Comparison of ENCODE assay signal across 8 cellular contexts in genomic region chr6:29965873-29966601, GRCh38. TPM values are rescaled to one million over a fixed set of nuclear protein-coding genes. Genes with fewer than 3 reads are reported as not detected.
DNase-seq lines count a peak whose midpoint lies in the region; ATAC-seq and TF ChIP-seq lines count a peak whose summit lies in the region.

No MANE protein-coding gene starts in this region.

- TF ChIP-seq CTCF in Calu3 (IDR thresholded peaks at IDR 0.05; ENCODE audit: unreplicated experiment), result no peak
- no peak for TF ChIP-seq CTCF in fibroblast of mammary gland (conservative IDR thresholded peaks at IDR 0.05; ENCODE audit: control insufficient read depth, insufficient read depth, low read depth, low read length)

- H3K27ac ChIP-seq in urinary bladder (ENCODE audit: low read depth), result peak overlapping the region; percentile 70

- intact Hi-C loops in Calu3 (cut with micrococcal nuclease; ENCODE audit: unreplicated experiment), result loop anchor here (5.0 kb wide), 2 partner anchors 41 to 119 kb away; no protein-coding TSS in a partner anchor

- H3K27me3 Mint-ChIP-seq in Calu3 (ENCODE audit: unreplicated experiment), result no peaks in the 10 kb centered on the region
- H3K27me3 Mint-ChIP-seq in naive B cell, result peaks cover 0 to under 1% (median 0%) of the 10 kb centered on the region in 3 donors

- no TSS peak for BruUV-seq in Calu3 (replicated peaks; lab: Mats Ljungman, UMichigan)

- H3K4me3 Mint-ChIP-seq in Calu3 (ENCODE audit: low read depth, unreplicated experiment) (peak overlapping the region; percentile 67), naive B cell (peak overlapping the region in 7 of 8 donors; percentile 56 to 86 (median 72))

- peak overlapping the region; percentile 20 for H3K27ac Mint-ChIP-seq in Calu3 (ENCODE audit: unreplicated experiment)
- peak overlapping the region in 4 of 6 donors; percentile 4 to 90 (median 74) for H3K27ac Mint-ChIP-seq in naive B cell

- H3K4me1 Mint-ChIP-seq in Calu3 (ENCODE audit: low read depth, unreplicated experiment) (peaks cover 45% of the 10 kb centered on the region), naive B cell (peaks cover 16 to 32% (median 32%) of the 10 kb centered on the region in 3 donors)

- no peaks in the 10 kb centered on the region for H3K4me1 ChIP-seq in urinary bladder (ENCODE audit: insufficient read depth)

- no peaks in the 10 kb centered on the region for H3K36me3 ChIP-seq in urinary bladder (ENCODE audit: insufficient read depth)

- ATAC-seq in HG02678 (IDR thresholded peaks at IDR 0.05; ENCODE audit: unreplicated experiment), result peak; percentile 42
- ATAC-seq in naive B cell (ENCODE audit: low read depth in 2 of 2), result peak; percentile 36 to 46
- ATAC-seq in GM18520 (IDR thresholded peaks at IDR 0.05; ENCODE audit: unreplicated experiment), result no peak

- 15% methylated on average over 8 of the region's 8 CpGs for WGBS in urinary bladder

- H3K4me3 ChIP-seq in fibroblast of mammary gland (ENCODE audit: control insufficient read depth, low read depth, low read length), result peak overlapping the region; percentile 13
- H3K4me3 ChIP-seq in urinary bladder (ENCODE audit: low read depth, low read length), result peak overlapping the region; percentile 6

- peak; percentile 88 for DNase-seq in Calu3
- DNase-seq in NCI-H774 (lab: John Stamatoyannopoulos, UW), result peak; percentile 86
- DNase-seq in activated CD8-positive, alpha-beta memory T cell treated with anti-CD3 and anti-CD28 coated beads, Interleukin-2, amount 50 U/mL, for 4 hours, result peak; percentile 30
- DNase-seq in fibroblast of mammary gland (ENCODE audit: low read depth), result peak; percentile 46
- DNase-seq in naive B cell, result peak; percentile 38

- CTCF ChIA-PET in Calu3 (lab: Charles Lee), result interaction anchor here (0.7 to 1.8 kb wide), 6 partner anchors 9 to 893 kb away, joined by 3 to 4 read pairs (median 3); no protein-coding TSS in a partner anchor

- no peaks in the 10 kb centered on the region for H3K9me3 Mint-ChIP-seq in Calu3 (ENCODE audit: low read depth, unreplicated experiment)
- no peaks in the 10 kb centered on the region for H3K9me3 Mint-ChIP-seq in naive B cell

- H3K36me3 Mint-ChIP-seq in Calu3 (ENCODE audit: insufficient read depth, unreplicated experiment) (peaks cover 19% of the 10 kb centered on the region), naive B cell (no peaks in the 10 kb centered on the region)

RNA-seq across cellular contexts. Expression of gene HLA-A, which starts 23.7 kb away (rescaled TPM):
- total RNA-seq in Calu3 (2022), result 451 and 963 TPM in 2 replicates
- 1,000 to 10,000 TPM; 1,115 to 2,161 (median 1,804) TPM for polyA plus RNA-seq in naive B cell (ENCODE audit: low read depth in 6 of 6)
- 85.1 TPM for total RNA-seq in urinary bladder
- polyA plus RNA-seq in urinary bladder, result 962 TPM

Comparison
In these comparisons a context has a peak if more than half of its experiments do, and no peak if none do; other contexts are left out.
1. DNase-seq: peak in every context shown above with its lines; median percentile 88 in Calu3; 86 in NCI-H774; 46 in fibroblast of mammary gland; 38 in naive B cell; 30 in activated CD8-positive, alpha-beta memory T cell treated with anti-CD3 and anti-CD28 coated beads, Interleukin-2, amount 50 U/mL, for 4 hours.